ENCODE assay signal across 9 cellular contexts in the genomic region with DNA sequence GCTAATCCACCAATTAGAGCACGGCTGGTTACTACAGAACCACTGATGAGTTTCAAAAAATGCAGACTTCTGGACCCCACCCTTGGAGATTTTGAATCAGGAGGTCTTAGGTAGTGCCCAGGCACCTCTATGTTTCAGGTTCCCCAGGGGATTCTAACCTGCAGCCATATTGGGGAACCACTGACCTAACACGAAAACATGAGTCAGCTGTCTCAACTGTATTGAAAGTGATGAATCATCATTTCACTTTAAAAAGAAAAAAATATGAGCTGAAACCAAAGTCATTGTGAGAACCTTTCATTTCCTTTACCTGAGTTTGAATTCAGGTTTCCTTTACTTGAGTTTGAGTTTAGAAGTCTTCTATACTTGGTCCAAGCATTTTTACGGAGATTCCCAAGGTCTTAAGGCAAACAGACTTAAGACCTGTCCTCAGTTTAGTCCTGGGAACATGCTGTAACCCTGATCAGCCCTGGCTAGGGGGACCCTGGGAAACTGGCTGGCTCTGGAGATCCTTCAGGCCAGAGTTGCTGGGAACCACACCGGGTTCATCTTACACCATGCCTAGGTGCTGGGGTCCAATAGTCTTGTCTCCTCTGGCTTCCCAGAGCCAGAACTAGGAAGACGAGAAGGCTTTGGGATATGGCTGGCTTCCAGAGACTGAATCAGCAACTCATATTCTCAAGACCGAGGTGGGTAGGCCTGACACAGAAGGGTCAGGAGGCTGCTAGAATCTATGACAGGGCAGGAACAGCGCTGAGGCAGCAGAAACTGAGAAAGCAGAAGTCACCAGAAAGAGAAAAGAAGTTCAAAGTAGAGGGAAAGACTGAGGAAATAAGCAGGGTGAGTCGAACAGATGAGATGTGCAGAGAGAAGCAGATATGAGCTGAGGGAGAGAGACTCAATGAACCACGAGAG. TPM values are rescaled to one million over a fixed set of nuclear protein-coding genes. Genes with fewer than 3 reads are reported as not detected.
DNase-seq lines count a peak whose midpoint lies in the region; ATAC-seq and TF ChIP-seq lines count a peak whose summit lies in the region.
"Had no signal": no experiment of that assay in that cellular context is flagged by ENCODE, and none has a peak within 500 bp of the region (broad histone marks: within the 10 kb centered on the region; RNA-seq: fewer than 3 reads in every experiment).

No MANE protein-coding gene starts in this region.

- H3K79me2 ChIP-seq in OCI-LY3 (ENCODE audit: low read length): no peaks in the 10 kb centered on the region

- TF ChIP-seq CTCF in OCI-LY3 (IDR thresholded peaks at IDR 0.05; ENCODE audit: low read depth, low read length): no peak

- DNase-seq in activated T-cell treated with anti-CD3 and anti-CD28 coated beads for 48 hours (ENCODE audit: low read depth) (peak; percentile 25), activated T-cell treated with anti-CD3 and anti-CD28 coated beads for 4 hours (no peak), pons (ENCODE audit: low spot score) (peak; percentile 72), iPS-NIHi11 (ENCODE audit: low spot score) (no peak), mesenteric fat pad (ENCODE audit: low spot score) (no peak)
- DNase-seq: DND-41 had no signal

- H2AFZ ChIP-seq in OCI-LY3 (ENCODE audit: low read depth, low read length): no peak overlapping the region

- H3K9me3 ChIP-seq in OCI-LY3 (ENCODE audit: insufficient read depth, low read length) (no peaks in the 10 kb centered on the region), duodenal mucosa (ENCODE audit: control insufficient read depth in 1 of 2, low read length in 2 of 2) (no peaks in the 10 kb centered on the region)

- H3K36me3 ChIP-seq in OCI-LY3 (replicated peaks; ENCODE audit: low read depth, low read length) (no peaks in the 10 kb centered on the region), duodenal mucosa (ENCODE audit: control insufficient read depth in 1 of 2, insufficient read depth in 2 of 2, low read length in 2 of 2) (no peaks in the 10 kb centered on the region)

- peak; percentile 96 for ATAC-seq in HG02840 (IDR thresholded peaks at IDR 0.05; ENCODE audit: low FRiP score, unreplicated experiment)

- peaks cover 45% of the 10 kb centered on the region for H3K4me1 ChIP-seq in OCI-LY3 (ENCODE audit: low read length)
- H3K4me1 ChIP-seq in duodenal mucosa (ENCODE audit: control insufficient read depth in 1 of 2, insufficient read depth in 2 of 2, low read length in 2 of 2): no peaks in the 10 kb centered on the region

- H3K27me3 ChIP-seq in OCI-LY3 (ENCODE audit: low read depth, low read length): no peaks in the 10 kb centered on the region
- H3K27me3 ChIP-seq in duodenal mucosa (ENCODE audit: control insufficient read depth in 1 of 2, insufficient read depth in 2 of 2, low read length in 2 of 2): no peaks in the 10 kb centered on the region

- H3K4me3 ChIP-seq in OCI-LY3 (ENCODE audit: low read length) (peak overlapping the region; percentile 63), duodenal mucosa (ENCODE audit: low read depth in 1 of 2, low read length in 2 of 2) (no peak overlapping the region)

- H3K4me2 ChIP-seq in OCI-LY3 (ENCODE audit: low read length): peak overlapping the region; percentile 90

- H3K9ac ChIP-seq in OCI-LY3 (ENCODE audit: low read length) (peak overlapping the region; percentile 83), duodenal mucosa (ENCODE audit: low read depth in 1 of 2, low read length in 2 of 2) (no peak overlapping the region)

- H3K27ac ChIP-seq in OCI-LY3 (ENCODE audit: low read length): peak overlapping the region; percentile 96
- H3K27ac ChIP-seq in duodenal mucosa (ENCODE audit: low read depth, low read length): peak overlapping the region; percentile 51

- H4K20me1 ChIP-seq in OCI-LY3 (ENCODE audit: insufficient read depth, low read length): no peaks in the 10 kb centered on the region

RNA-seq across cellular contexts. Expression of a gene that starts 16.5 kb away (rescaled TPM):
- total RNA-seq in mesenteric fat pad: 3.6 TPM

RNA-seq across cellular contexts. Expression of a gene that starts 43.5 kb away (rescaled TPM):
- 1.0 TPM for total RNA-seq in mesenteric fat pad

RNA-seq across cellular contexts. Expression of a gene that starts 56.1 kb away (rescaled TPM):
- 19.5 TPM for total RNA-seq in mesenteric fat pad

Comparison
In these comparisons a context has a peak if more than half of its experiments do, and no peak if none do; other contexts are left out.
1. DNase-seq: peak in activated T-cell treated with anti-CD3 and anti-CD28 coated beads for 48 hours (single experiment) and pons (single experiment); none in activated T-cell treated with anti-CD3 and anti-CD28 coated beads for 4 hours (single experiment), iPS-NIHi11 (single experiment) and mesenteric fat pad (single experiment).